Comparison of ENCODE assay signal across 33 cellular contexts in the genomic region with DNA sequence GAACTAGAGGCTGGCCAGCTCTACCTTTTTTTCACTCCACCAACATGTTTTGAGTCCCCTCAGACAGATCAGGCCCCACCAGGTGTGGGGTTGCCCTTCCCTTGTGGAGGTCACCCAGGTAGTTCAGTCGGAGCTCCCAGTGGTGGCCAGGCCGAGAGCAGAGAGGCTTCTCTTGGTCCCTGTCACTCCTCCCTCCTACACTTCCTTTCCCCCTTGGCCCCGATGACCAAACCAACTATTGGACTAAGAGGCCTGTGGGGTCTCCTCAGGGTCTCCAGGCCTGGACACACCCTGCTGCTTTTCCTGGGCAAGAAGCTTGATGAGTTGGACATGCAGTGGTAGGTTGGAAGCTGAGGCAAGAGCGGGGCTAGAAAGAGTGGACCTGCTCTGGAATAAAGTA.
"Had no signal": no experiment of that assay in that cellular context is flagged by ENCODE, and none has a peak within 500 bp of the region (broad histone marks: within the 10 kb centered on the region; RNA-seq: fewer than 3 reads in every experiment).

No MANE protein-coding gene starts in this region.

- H3K36me3 ChIP-seq: adrenal gland, brain microvascular endothelial cell, breast epithelium had no signal

- H3K9me3 ChIP-seq: adrenal gland, body of pancreas had no signal

- H3K36me3 Mint-ChIP-seq: activated CD4-positive, alpha-beta memory T cell treated with anti-CD3 and anti-CD28 coated beads for 36 hours; activated naive CD8-positive, alpha-beta T cell treated with anti-CD3 and anti-CD28 coated beads for 36 hours; T-cell had no signal

- H3K4me3 Mint-ChIP-seq: activated B cell treated with CpG ODN at 0.5 μM for 24 hours; activated CD4-positive, alpha-beta memory T cell treated with anti-CD3 and anti-CD28 coated beads for 36 hours; activated CD4-positive, alpha-beta T cell treated with anti-CD3 and anti-CD28 coated beads, Interleukin-2, amount 10 ng/mL, durations not matched to agents 24 days and 14 days; activated CD8-positive, alpha-beta T cell treated with anti-CD3 and anti-CD28 coated beads for 36 hours; activated naive CD4-positive, alpha-beta T cell treated with anti-CD3 and anti-CD28 coated beads for 36 hours; activated naive CD8-positive, alpha-beta T cell treated with anti-CD3 and anti-CD28 coated beads for 36 hours; activated T-cell treated with anti-CD3 and anti-CD28 coated beads, Interleukin-2, amount 50 U/mL, for 4 hours; activated T-cell treated with anti-CD3 and anti-CD28 coated beads, Interleukin-2, amount 50 U/mL, for 72 hours; activated T-helper 1 cell treated with anti-CD3 and anti-CD28 coated beads, Interleukin-12 subunit alpha, Interleukin-12 subunit beta, Interleukin-2, Interleukin-4 antibody, amounts not matched to agents 30 ng/mL and 10 ng/mL and 1 ng/mL, durations not matched to agents 14 hours and 24 hours and 36 hours; activated T-helper 17 cell treated with anti-CD3 and anti-CD28 coated beads, Interleukin-2, amount 50 U/mL, for 72 hours; T-cell; T-helper 17 cell had no signal

- H3K27ac ChIP-seq: adrenal gland, body of pancreas, brain microvascular endothelial cell, breast epithelium, VCaP had no signal

- H3K27me3 ChIP-seq: adrenal gland, body of pancreas, brain microvascular endothelial cell, breast epithelium had no signal

- H3K27me3 Mint-ChIP-seq: activated B cell treated with CpG ODN at 0.5 μM for 24 hours; activated CD4-positive, alpha-beta memory T cell treated with anti-CD3 and anti-CD28 coated beads for 36 hours; activated CD4-positive, alpha-beta T cell treated with anti-CD3 and anti-CD28 coated beads, Interleukin-2, amount 10 ng/mL, durations not matched to agents 24 days and 14 days; activated CD8-positive, alpha-beta T cell treated with anti-CD3 and anti-CD28 coated beads for 36 hours; activated T-helper 17 cell treated with anti-CD3 and anti-CD28 coated beads, Interleukin-2, amount 50 U/mL, for 72 hours; T-helper 17 cell had no signal

- H3K4me1 Mint-ChIP-seq: activated B cell treated with CpG ODN at 0.5 μM for 24 hours; activated CD4-positive, alpha-beta T cell treated with anti-CD3 and anti-CD28 coated beads, Interleukin-2, amount 10 ng/mL, durations not matched to agents 24 days and 14 days; activated naive CD8-positive, alpha-beta T cell treated with anti-CD3 and anti-CD28 coated beads for 36 hours; activated T-helper 17 cell treated with anti-CD3 and anti-CD28 coated beads, Interleukin-2, amount 50 U/mL, for 72 hours; T-cell; T-helper 17 cell had no signal

- H3K27ac Mint-ChIP-seq: activated B cell treated with CpG ODN at 0.5 μM for 24 hours; activated CD4-positive, alpha-beta memory T cell treated with anti-CD3 and anti-CD28 coated beads for 36 hours; activated CD4-positive, alpha-beta T cell treated with anti-CD3 and anti-CD28 coated beads, Interleukin-2, amount 10 ng/mL, durations not matched to agents 24 days and 14 days; activated CD8-positive, alpha-beta T cell treated with anti-CD3 and anti-CD28 coated beads for 36 hours; activated naive CD4-positive, alpha-beta T cell treated with anti-CD3 and anti-CD28 coated beads for 36 hours; activated naive CD4-positive, alpha-beta T cell treated with anti-CD3 and anti-CD28 coated beads, Interleukin-2, amount 50 U/mL, for 72 hours; activated naive CD8-positive, alpha-beta T cell treated with anti-CD3 and anti-CD28 coated beads for 36 hours; activated T-cell treated with anti-CD3 and anti-CD28 coated beads, Interleukin-2, amount 50 U/mL, for 72 hours; activated T-helper 1 cell treated with anti-CD3 and anti-CD28 coated beads, Interleukin-12 subunit alpha, Interleukin-12 subunit beta, Interleukin-2, Interleukin-4 antibody, amounts not matched to agents 30 ng/mL and 10 ng/mL and 1 ng/mL, durations not matched to agents 14 hours and 24 hours and 36 hours; activated T-helper 17 cell treated with anti-CD3 and anti-CD28 coated beads, Interleukin-2, amount 50 U/mL, for 72 hours; T-cell; T-helper 17 cell had no signal

- H3K9me3 Mint-ChIP-seq: activated naive CD8-positive, alpha-beta T cell treated with anti-CD3 and anti-CD28 coated beads for 36 hours had no signal

- H3K4me3 ChIP-seq: adrenal gland, body of pancreas, breast epithelium had no signal

- ATAC-seq: activated CD8-positive, alpha-beta T cell treated with anti-CD3 and anti-CD28 coated beads for 36 hours; activated naive CD4-positive, alpha-beta T cell treated with anti-CD3 and anti-CD28 coated beads, Interleukin-2, amount 50 U/mL, for 72 hours; activated T-cell treated with anti-CD3 and anti-CD28 coated beads, Interleukin-2, amount 50 U/mL, for 4 hours; activated T-cell treated with anti-CD3 and anti-CD28 coated beads, Interleukin-2, amount 50 U/mL, for 72 hours; activated T-helper 17 cell treated with anti-CD3 and anti-CD28 coated beads, Interleukin-2, amount 50 U/mL, for 72 hours; body of pancreas; T-cell; T-helper 17 cell had no signal

- H3K4me1 ChIP-seq: adrenal gland, body of pancreas, breast epithelium had no signal

- DNase-seq: activated B cell treated with CpG ODN at 0.5 μM for 24 hours; activated CD4-positive, alpha-beta memory T cell treated with anti-CD3 and anti-CD28 coated beads for 36 hours; activated CD4-positive, alpha-beta T cell treated with anti-CD3 and anti-CD28 coated beads for 4 hours; activated CD4-positive, alpha-beta T cell treated with anti-CD3 and anti-CD28 coated beads, Interleukin-2, amount 10 ng/mL, durations not matched to agents 24 days and 14 days; activated CD4-positive, alpha-beta T cell treated with anti-CD3 and anti-CD28 coated beads, Interleukin-2, amount 50 U/mL, for 1 hour; activated CD4-positive, alpha-beta T cell treated with anti-CD3 and anti-CD28 coated beads, Interleukin-2, amount 50 U/mL, for 4 hours; activated CD4-positive, CD25-positive, alpha-beta regulatory T cell treated with anti-CD3 and anti-CD28 coated beads, Interleukin-2, amount 50 U/mL, for 72 hours; activated CD8-positive, alpha-beta memory T cell treated with anti-CD3 and anti-CD28 coated beads, Interleukin-2, amount 50 U/mL, for 4 hours; activated CD8-positive, alpha-beta T cell treated with anti-CD3 and anti-CD28 coated beads for 36 hours; activated effector memory CD4-positive, alpha-beta T cell treated with anti-CD3 and anti-CD28 coated beads, Interleukin-2, amount 50 U/mL, for 16 hours; activated gamma-delta T cell treated with Interleukin-2 at 50 U/mL for 16 hours; activated naive CD4-positive, alpha-beta T cell; activated naive CD4-positive, alpha-beta T cell treated with anti-CD3 and anti-CD28 coated beads for 36 hours; activated naive CD4-positive, alpha-beta T cell treated with anti-CD3 and anti-CD28 coated beads, Interleukin-2, amount 50 U/mL, for 16 hours; activated naive CD8-positive, alpha-beta T cell treated with anti-CD3 and anti-CD28 coated beads for 36 hours; activated T-cell treated with anti-CD3 and anti-CD28 coated beads for 4 hours; activated T-cell treated with anti-CD3 and anti-CD28 coated beads, Interleukin-2, amount 50 U/mL, for 1 hour; activated T-cell treated with anti-CD3 and anti-CD28 coated beads, Interleukin-2, amount 50 U/mL, for 4 hours; activated T-cell treated with anti-CD3 and anti-CD28 coated beads, Interleukin-2, amount 50 U/mL, for 72 hours; adrenal gland; amniotic stem cell; aorta; body of pancreas; brain microvascular endothelial cell; central memory CD4-positive, alpha-beta T cell; T-cell; T-helper 17 cell; T1000 had no signal
